ENCODE assay signal across 1 cellular context in the genomic region with DNA sequence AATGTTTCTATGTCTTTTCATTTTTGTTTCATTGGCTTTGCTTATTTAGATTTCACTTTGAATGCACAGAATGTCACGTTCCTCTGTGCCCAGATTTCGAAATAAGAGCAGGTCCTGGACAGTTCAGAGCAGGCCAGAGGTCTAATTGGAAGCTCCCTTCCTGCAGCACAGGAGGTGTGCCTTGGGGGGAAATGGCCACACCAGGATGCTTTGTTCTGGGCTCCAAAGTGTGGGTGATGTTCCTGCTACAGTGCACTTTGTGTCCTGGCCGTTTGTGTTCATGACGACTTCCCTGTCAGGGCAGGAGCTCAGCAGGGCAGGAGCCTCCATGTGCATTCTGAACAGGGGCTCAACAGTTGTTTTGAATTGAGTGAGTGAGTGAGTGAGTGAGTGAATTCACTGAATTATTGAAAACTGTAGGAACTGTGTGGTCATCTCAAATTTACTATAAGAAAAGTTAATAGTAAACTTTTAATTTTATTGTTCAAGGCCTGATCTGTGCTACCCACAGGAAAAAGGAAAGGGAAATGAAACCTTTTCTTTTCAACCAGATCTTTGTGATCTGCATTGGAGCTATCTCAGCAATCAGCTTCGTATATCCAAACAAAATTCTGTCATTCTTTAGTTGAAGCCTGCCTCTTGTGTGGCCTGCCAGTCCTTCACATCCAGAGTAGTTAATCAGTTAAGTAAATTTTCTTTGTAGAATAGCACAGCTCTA.
TF ChIP-seq lines count a peak whose summit lies in the region.

No MANE protein-coding gene starts in this region.

TF ChIP-seq in HepG2, 621 proteins besides CTCF, POLR2A, EP300 and RAD21 (continued from another document and continues in another):
- TF ChIP-seq RXRA (CRISPR knock-in tag; IDR thresholded peaks at IDR 0.05) (peak; percentile 50; the same call in 1 of the 2 replicates), YY1 (IDR thresholded peaks at IDR 0.05; ENCODE audit: insufficient read depth, insufficient replicate concordance, low read depth, low read length) (peak; percentile 16), BHLHE40 (IDR thresholded peaks at IDR 0.05; ENCODE audit: low read length) (peak; percentile 58), NONO (IDR thresholded peaks at IDR 0.05) (no peak), NONO (CRISPR knock-in tag; conservative IDR thresholded peaks at IDR 0.05) (peak; percentile 41; the same call in 1 of the 2 replicates), HNRNPL (IDR thresholded peaks at IDR 0.05; ENCODE audit: low read depth, low read length) (no peak), HNF4A (CRISPR knock-in tag; IDR thresholded peaks at IDR 0.05) (peak; percentile 50), ATF3 (CRISPR knock-in tag; IDR thresholded peaks at IDR 0.05) (no peak), GMEB1 (CRISPR knock-in tag; IDR thresholded peaks at IDR 0.05; ENCODE audit: borderline replicate concordance) (no peak), ARID5B (CRISPR knock-in tag; IDR thresholded peaks at IDR 0.05) (0 out of 2 replicates have a peak, but pooled peaks have one; percentile 9), CENPX (CRISPR knock-in tag; IDR thresholded peaks at IDR 0.05) (no peak), BCL6 (CRISPR knock-in tag; IDR thresholded peaks at IDR 0.05) (0 out of 2 replicates have a peak, but pooled peaks have one; percentile 16), ZNF564 (CRISPR knock-in tag; IDR thresholded peaks at IDR 0.05) (peak; percentile 56; the same call in 1 of the 2 replicates), ZKSCAN5 (CRISPR knock-in tag; IDR thresholded peaks at IDR 0.05) (no peak), CEBPG (CRISPR knock-in tag; IDR thresholded peaks at IDR 0.05) (peak; percentile 77), ZNF530 (CRISPR knock-in tag; IDR thresholded peaks at IDR 0.05; ENCODE audit: low read depth) (no peak), PHF21A (CRISPR knock-in tag; IDR thresholded peaks at IDR 0.05) (peak; percentile 53), ZNF644 (CRISPR knock-in tag; IDR thresholded peaks at IDR 0.05; ENCODE audit: low read depth) (no peak), PAXIP1 (CRISPR knock-in tag; conservative IDR thresholded peaks at IDR 0.05) (peak; percentile 62; the same call in 1 of the 2 replicates), MYC (CRISPR knock-in tag; IDR thresholded peaks at IDR 0.05; ENCODE audit: borderline replicate concordance) (peak; percentile 43; the same call in 1 of the 2 replicates), ARNTL (CRISPR knock-in tag; IDR thresholded peaks at IDR 0.05) (no peak), ZNF33A (CRISPR knock-in tag; IDR thresholded peaks at IDR 0.05; ENCODE audit: borderline replicate concordance) (no peak), MED1 (CRISPR knock-in tag; IDR thresholded peaks at IDR 0.05) (peak; percentile 56), ELF3 (CRISPR knock-in tag; IDR thresholded peaks at IDR 0.05) (peak; percentile 73), NBN (conservative IDR thresholded peaks at IDR 0.05) (no peak), ZNF251 (CRISPR knock-in tag; IDR thresholded peaks at IDR 0.05) (no peak), ZNF292 (CRISPR knock-in tag; IDR thresholded peaks at IDR 0.05; ENCODE audit: borderline replicate concordance, low read depth) (peak; percentile 76; the same call in 1 of the 2 replicates), ZBTB8A (CRISPR knock-in tag; IDR thresholded peaks at IDR 0.05; ENCODE audit: borderline replicate concordance, low read depth) (no peak), ZNF432 (CRISPR knock-in tag; IDR thresholded peaks at IDR 0.05; ENCODE audit: borderline replicate concordance) (no peak), HOXA7 (CRISPR knock-in tag; IDR thresholded peaks at IDR 0.05) (no peak), HMG20A (CRISPR knock-in tag; IDR thresholded peaks at IDR 0.05; ENCODE audit: borderline replicate concordance) (no peak), CBX2 (IDR thresholded peaks at IDR 0.05; ENCODE audit: low read depth, low read length) (no peak), CBX2 (CRISPR knock-in tag; IDR thresholded peaks at IDR 0.05; ENCODE audit: low read depth) (no peak), CEBPB (IDR thresholded peaks at IDR 0.05; ENCODE audit: borderline replicate concordance, low read depth, low read length) (peak; percentile 49; the same call in 1 of the 2 replicates), POGZ (CRISPR knock-in tag; IDR thresholded peaks at IDR 0.05) (0 out of 2 replicates have a peak, but pooled peaks have one; percentile 52), GATAD1 (CRISPR knock-in tag; IDR thresholded peaks at IDR 0.05) (no peak), ZNF333 (CRISPR knock-in tag; IDR thresholded peaks at IDR 0.05; ENCODE audit: borderline replicate concordance) (no peak), FOXA3 (CRISPR knock-in tag; IDR thresholded peaks at IDR 0.05) (no peak), TBX2 (CRISPR knock-in tag; IDR thresholded peaks at IDR 0.05; ENCODE audit: borderline replicate concordance) (peak; percentile 41; the same call in 1 of the 2 replicates), THAP8 (CRISPR knock-in tag; IDR thresholded peaks at IDR 0.05; ENCODE audit: borderline replicate concordance) (no peak), STAG1 (CRISPR knock-in tag; IDR thresholded peaks at IDR 0.05) (no peak), FOXP1 (IDR thresholded peaks at IDR 0.05) (no peak), FOXP1 (CRISPR knock-in tag; IDR thresholded peaks at IDR 0.05) (0 out of 2 replicates have a peak, but pooled peaks have one; percentile 11), ZNF124 (CRISPR knock-in tag; IDR thresholded peaks at IDR 0.05) (0 out of 2 replicates have a peak, but pooled peaks have one; percentile 65), GPN1 (CRISPR knock-in tag; IDR thresholded peaks at IDR 0.05; ENCODE audit: borderline replicate concordance) (no peak), TOPORS (CRISPR knock-in tag; IDR thresholded peaks at IDR 0.05) (no peak)
- TF ChIP-seq, protein P1, sequence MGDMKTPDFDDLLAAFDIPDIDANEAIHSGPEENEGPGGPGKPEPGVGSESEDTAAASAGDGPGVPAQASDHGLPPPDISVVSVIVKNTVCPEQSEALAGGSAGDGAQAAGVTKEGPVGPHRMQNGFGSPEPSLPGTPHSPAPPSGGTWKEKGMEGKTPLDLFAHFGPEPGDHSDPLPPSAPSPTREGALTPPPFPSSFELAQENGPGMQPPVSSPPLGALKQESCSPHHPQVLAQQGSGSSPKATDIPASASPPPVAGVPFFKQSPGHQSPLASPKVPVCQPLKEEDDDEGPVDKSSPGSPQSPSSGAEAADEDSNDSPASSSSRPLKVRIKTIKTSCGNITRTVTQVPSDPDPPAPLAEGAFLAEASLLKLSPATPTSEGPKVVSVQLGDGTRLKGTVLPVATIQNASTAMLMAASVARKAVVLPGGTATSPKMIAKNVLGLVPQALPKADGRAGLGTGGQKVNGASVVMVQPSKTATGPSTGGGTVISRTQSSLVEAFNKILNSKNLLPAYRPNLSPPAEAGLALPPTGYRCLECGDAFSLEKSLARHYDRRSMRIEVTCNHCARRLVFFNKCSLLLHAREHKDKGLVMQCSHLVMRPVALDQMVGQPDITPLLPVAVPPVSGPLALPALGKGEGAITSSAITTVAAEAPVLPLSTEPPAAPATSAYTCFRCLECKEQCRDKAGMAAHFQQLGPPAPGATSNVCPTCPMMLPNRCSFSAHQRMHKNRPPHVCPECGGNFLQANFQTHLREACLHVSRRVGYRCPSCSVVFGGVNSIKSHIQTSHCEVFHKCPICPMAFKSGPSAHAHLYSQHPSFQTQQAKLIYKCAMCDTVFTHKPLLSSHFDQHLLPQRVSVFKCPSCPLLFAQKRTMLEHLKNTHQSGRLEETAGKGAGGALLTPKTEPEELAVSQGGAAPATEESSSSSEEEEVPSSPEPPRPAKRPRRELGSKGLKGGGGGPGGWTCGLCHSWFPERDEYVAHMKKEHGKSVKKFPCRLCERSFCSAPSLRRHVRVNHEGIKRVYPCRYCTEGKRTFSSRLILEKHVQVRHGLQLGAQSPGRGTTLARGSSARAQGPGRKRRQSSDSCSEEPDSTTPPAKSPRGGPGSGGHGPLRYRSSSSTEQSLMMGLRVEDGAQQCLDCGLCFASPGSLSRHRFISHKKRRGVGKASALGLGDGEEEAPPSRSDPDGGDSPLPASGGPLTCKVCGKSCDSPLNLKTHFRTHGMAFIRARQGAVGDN (CRISPR knock-in tag; IDR thresholded peaks at IDR 0.05): peak; percentile 61
- TF ChIP-seq, protein P2, sequence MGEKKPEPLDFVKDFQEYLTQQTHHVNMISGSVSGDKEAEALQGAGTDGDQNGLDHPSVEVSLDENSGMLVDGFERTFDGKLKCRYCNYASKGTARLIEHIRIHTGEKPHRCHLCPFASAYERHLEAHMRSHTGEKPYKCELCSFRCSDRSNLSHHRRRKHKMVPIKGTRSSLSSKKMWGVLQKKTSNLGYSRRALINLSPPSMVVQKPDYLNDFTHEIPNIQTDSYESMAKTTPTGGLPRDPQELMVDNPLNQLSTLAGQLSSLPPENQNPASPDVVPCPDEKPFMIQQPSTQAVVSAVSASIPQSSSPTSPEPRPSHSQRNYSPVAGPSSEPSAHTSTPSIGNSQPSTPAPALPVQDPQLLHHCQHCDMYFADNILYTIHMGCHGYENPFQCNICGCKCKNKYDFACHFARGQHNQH (CRISPR knock-in tag; IDR thresholded peaks at IDR 0.05): no peak
- TF ChIP-seq, protein P3, sequence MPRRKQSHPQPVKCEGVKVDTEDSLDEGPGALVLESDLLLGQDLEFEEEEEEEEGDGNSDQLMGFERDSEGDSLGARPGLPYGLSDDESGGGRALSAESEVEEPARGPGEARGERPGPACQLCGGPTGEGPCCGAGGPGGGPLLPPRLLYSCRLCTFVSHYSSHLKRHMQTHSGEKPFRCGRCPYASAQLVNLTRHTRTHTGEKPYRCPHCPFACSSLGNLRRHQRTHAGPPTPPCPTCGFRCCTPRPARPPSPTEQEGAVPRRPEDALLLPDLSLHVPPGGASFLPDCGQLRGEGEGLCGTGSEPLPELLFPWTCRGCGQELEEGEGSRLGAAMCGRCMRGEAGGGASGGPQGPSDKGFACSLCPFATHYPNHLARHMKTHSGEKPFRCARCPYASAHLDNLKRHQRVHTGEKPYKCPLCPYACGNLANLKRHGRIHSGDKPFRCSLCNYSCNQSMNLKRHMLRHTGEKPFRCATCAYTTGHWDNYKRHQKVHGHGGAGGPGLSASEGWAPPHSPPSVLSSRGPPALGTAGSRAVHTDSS (CRISPR knock-in tag; conservative IDR thresholded peaks at IDR 0.05): no peak
